10 cellular contexts compared by ENCODE assay signal in the genomic region with DNA sequence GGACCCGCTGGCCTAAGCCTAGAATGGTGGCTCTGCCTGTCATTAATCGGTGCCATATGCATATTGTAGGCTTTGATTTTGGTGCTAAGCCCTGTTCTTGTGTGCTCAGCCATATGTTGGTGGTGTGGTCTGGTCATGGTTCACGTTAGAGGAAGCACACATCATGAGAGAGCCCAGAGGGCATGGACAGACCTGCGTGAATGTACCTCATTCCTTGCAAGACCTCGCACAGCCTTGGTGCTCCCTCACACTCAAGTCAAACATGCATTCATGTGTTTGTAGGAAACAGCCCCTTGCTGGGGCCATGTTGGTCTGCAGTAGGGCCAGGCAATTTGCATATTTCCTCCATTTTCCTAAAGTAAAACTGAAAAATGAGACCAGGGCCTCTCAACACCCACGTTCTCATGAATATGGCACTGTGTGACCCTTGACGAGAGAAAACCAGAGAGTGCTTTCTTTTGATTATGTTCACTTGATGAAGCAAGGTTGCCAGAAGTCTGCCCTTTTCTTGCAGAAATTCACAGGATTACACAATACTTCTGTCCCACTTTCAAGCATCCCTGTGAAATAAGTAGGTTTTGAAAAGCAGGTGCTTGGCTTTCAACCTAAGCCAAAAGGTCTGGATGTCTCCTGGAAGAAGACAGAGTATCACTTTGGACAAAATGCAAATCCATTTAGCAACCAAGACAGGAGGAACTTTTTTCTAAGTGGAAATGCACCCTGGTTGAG.
DNase-seq lines count a peak whose midpoint lies in the region; ATAC-seq and TF ChIP-seq lines count a peak whose summit lies in the region.
"Had no signal": no experiment of that assay in that cellular context is flagged by ENCODE, and none has a peak within 500 bp of the region (broad histone marks: within the 10 kb centered on the region; RNA-seq: fewer than 3 reads in every experiment).

No MANE protein-coding gene starts in this region.

- H3K27me3 ChIP-seq in Caco-2 (replicated peaks; ENCODE audit: control insufficient read depth, insufficient read depth, low read length): peaks cover 1% of the 10 kb centered on the region; the same call in 1 of the 2 replicates

- H3K27ac Mint-ChIP-seq in stimulated activated memory B cell treated with anti-CD40 and anti-IgM and Interleukin-4, amounts not matched to agents 10 μg/mL and 1 μg/mL and 100 μg/mL, for 72 hours: no peak overlapping the region
- H3K27ac Mint-ChIP-seq in Caco-2 (ENCODE audit: unreplicated experiment): no peak overlapping the region
- H3K27ac Mint-ChIP-seq in progenitor cell of endocrine pancreas: no peak overlapping the region

- peaks cover 28% of the 10 kb centered on the region for H3K36me3 Mint-ChIP-seq in activated T-cell treated with anti-CD3 and anti-CD28 coated beads, Interleukin-2, amount 50 U/mL, for 4 hours (ENCODE audit: insufficient read depth)
- peaks cover 30% of the 10 kb centered on the region for H3K36me3 Mint-ChIP-seq in stimulated activated memory B cell treated with anti-CD40 and anti-IgM and Interleukin-4, amounts not matched to agents 10 μg/mL and 1 μg/mL and 100 μg/mL, for 72 hours
- H3K36me3 Mint-ChIP-seq in Caco-2 (ENCODE audit: insufficient read depth, unreplicated experiment) (no peaks in the 10 kb centered on the region), progenitor cell of endocrine pancreas (ENCODE audit: insufficient read depth) (no peaks in the 10 kb centered on the region)

- peaks cover 24% of the 10 kb centered on the region for H3K4me1 Mint-ChIP-seq in activated T-cell treated with anti-CD3 and anti-CD28 coated beads, Interleukin-2, amount 50 U/mL, for 4 hours (ENCODE audit: low read depth)
- H3K4me1 Mint-ChIP-seq in stimulated activated memory B cell treated with anti-CD40 and anti-IgM and Interleukin-4, amounts not matched to agents 10 μg/mL and 1 μg/mL and 100 μg/mL, for 72 hours: no peaks in the 10 kb centered on the region
- H3K4me1 Mint-ChIP-seq in Caco-2 (ENCODE audit: low read depth, unreplicated experiment) (no peaks in the 10 kb centered on the region), progenitor cell of endocrine pancreas (ENCODE audit: low read depth) (no peaks in the 10 kb centered on the region)

- H3K9me3 ChIP-seq in Caco-2: no peaks in the 10 kb centered on the region

- H3K9me3 Mint-ChIP-seq in activated T-cell treated with anti-CD3 and anti-CD28 coated beads, Interleukin-2, amount 50 U/mL, for 4 hours: no peaks in the 10 kb centered on the region
- H3K9me3 Mint-ChIP-seq in stimulated activated memory B cell treated with anti-CD40 and anti-IgM and Interleukin-4, amounts not matched to agents 10 μg/mL and 1 μg/mL and 100 μg/mL, for 72 hours: no peaks in the 10 kb centered on the region
- H3K9me3 Mint-ChIP-seq in Caco-2 (ENCODE audit: unreplicated experiment) (no peaks in the 10 kb centered on the region), progenitor cell of endocrine pancreas (ENCODE audit: low read depth) (no peaks in the 10 kb centered on the region)

- CTCF ChIA-PET in Caco-2 (lab: Charles Lee): no interaction called here

- no peak for DNase-seq in activated T-cell treated with anti-CD3 and anti-CD28 coated beads, Interleukin-2, amount 50 U/mL, for 4 hours
- no peak for DNase-seq in activated T-cell treated with anti-CD3 and anti-CD28 coated beads, Interleukin-2, amount 50 U/mL, for 1 hour
- DNase-seq in Caco-2 (no peak), AML-193 (lab: John Stamatoyannopoulos, UW) (no peak), progenitor cell of endocrine pancreas (ENCODE audit: low spot score, unreplicated experiment) (no peak)
- DNase-seq: activated CD4-positive, alpha-beta T cell treated with anti-CD3 and anti-CD28 coated beads, Interleukin-2, amount 50 U/mL, for 1 hour; left ventricle myocardium superior had no signal

- H3K4me3 ChIP-seq in Caco-2 (ENCODE audit: low read depth, low read length): no peak overlapping the region

- POLR2A ChIA-PET in Caco-2 (lab: Charles Lee): no interaction called here

- BruUV-seq in Caco-2 (replicated peaks; lab: Mats Ljungman, UMichigan): no TSS peak

- H3K4me1 ChIP-seq in Caco-2: no peaks in the 10 kb centered on the region

- ATAC-seq in activated T-cell treated with anti-CD3 and anti-CD28 coated beads, Interleukin-2, amount 50 U/mL, for 4 hours: peak; percentile 12 to 26
- ATAC-seq in GM21423 (IDR thresholded peaks at IDR 0.05; ENCODE audit: unreplicated experiment) (peak; percentile 71), HG03354 (IDR thresholded peaks at IDR 0.05; ENCODE audit: poor library complexity, severe bottlenecking, unreplicated experiment) (peak; percentile 84)
- peak; percentile 79 for ATAC-seq in stimulated activated memory B cell treated with anti-CD40 and anti-IgM and Interleukin-4, amounts not matched to agents 10 μg/mL and 1 μg/mL and 100 μg/mL, for 72 hours
- ATAC-seq: left ventricle myocardium superior had no signal

- H3K36me3 ChIP-seq in Caco-2 (ENCODE audit: control insufficient read depth, insufficient read depth, low read length): no peaks in the 10 kb centered on the region

- H3K27me3 Mint-ChIP-seq in activated T-cell treated with anti-CD3 and anti-CD28 coated beads, Interleukin-2, amount 50 U/mL, for 4 hours (ENCODE audit: low read depth): no peaks in the 10 kb centered on the region
- H3K27me3 Mint-ChIP-seq in stimulated activated memory B cell treated with anti-CD40 and anti-IgM and Interleukin-4, amounts not matched to agents 10 μg/mL and 1 μg/mL and 100 μg/mL, for 72 hours: no peaks in the 10 kb centered on the region
- peaks cover 3% of the 10 kb centered on the region for H3K27me3 Mint-ChIP-seq in Caco-2 (ENCODE audit: insufficient read depth, unreplicated experiment)
- H3K27me3 Mint-ChIP-seq in progenitor cell of endocrine pancreas: no peaks in the 10 kb centered on the region

- intact Hi-C loops in Caco-2 (cut with micrococcal nuclease; ENCODE audit: unreplicated experiment): no loop called here

- TF ChIP-seq CTCF in Caco-2 (IDR thresholded peaks at IDR 0.05; ENCODE audit: insufficient read depth in 1 of 2, low read depth in 1 of 2, low read length in 1 of 2, severe bottlenecking in 1 of 2, unreplicated experiment in 1 of 2) (no peak), progenitor cell of endocrine pancreas (IDR thresholded peaks at IDR 0.05; ENCODE audit: unreplicated experiment) (no peak)

- no peak overlapping the region for H3K4me3 Mint-ChIP-seq in activated T-cell treated with anti-CD3 and anti-CD28 coated beads, Interleukin-2, amount 50 U/mL, for 4 hours
- H3K4me3 Mint-ChIP-seq in stimulated activated memory B cell treated with anti-CD40 and anti-IgM and Interleukin-4, amounts not matched to agents 10 μg/mL and 1 μg/mL and 100 μg/mL, for 72 hours: no peak overlapping the region
- H3K4me3 Mint-ChIP-seq in Caco-2 (ENCODE audit: unreplicated experiment) (no peak overlapping the region), progenitor cell of endocrine pancreas (ENCODE audit: low read depth) (no peak overlapping the region)

Comparison
In these comparisons a context has a peak if more than half of its experiments do, and no peak if none do; other contexts are left out.
1. ATAC-seq: peak in every context shown above with its lines; median percentile 84 in HG03354; 79 in stimulated activated memory B cell treated with anti-CD40 and anti-IgM and Interleukin-4, amounts not matched to agents 10 μg/mL and 1 μg/mL and 100 μg/mL, for 72 hours; 71 in GM21423; 19 in activated T-cell treated with anti-CD3 and anti-CD28 coated beads, Interleukin-2, amount 50 U/mL, for 4 hours.